1 cellular context compared by ENCODE assay signal in genomic region chr12:1880876-1881275, GRCh38.
TF ChIP-seq lines count a peak whose summit lies in the region.

No MANE protein-coding gene starts in this region.

TF ChIP-seq in GM23338, 12 proteins besides CTCF, POLR2A, EP300 and RAD21 (continued from another document):
- no peak for TF ChIP-seq REST (IDR thresholded peaks at IDR 0.05; ENCODE audit: unreplicated experiment)
- no peak for TF ChIP-seq EZH2 (IDR thresholded peaks at IDR 0.05; ENCODE audit: low read depth, unreplicated experiment)
- no peak for TF ChIP-seq CREB1 (CRISPR knock-in tag; IDR thresholded peaks at IDR 0.05; ENCODE audit: low read depth)
- TF ChIP-seq EZH2phosphoT487 (IDR thresholded peaks at IDR 0.05; ENCODE audit: unreplicated experiment), result no peak
- TF ChIP-seq ZNF331 (CRISPR knock-in tag; IDR thresholded peaks at IDR 0.05; ENCODE audit: low read depth), result no peak
